In the genomic region with DNA sequence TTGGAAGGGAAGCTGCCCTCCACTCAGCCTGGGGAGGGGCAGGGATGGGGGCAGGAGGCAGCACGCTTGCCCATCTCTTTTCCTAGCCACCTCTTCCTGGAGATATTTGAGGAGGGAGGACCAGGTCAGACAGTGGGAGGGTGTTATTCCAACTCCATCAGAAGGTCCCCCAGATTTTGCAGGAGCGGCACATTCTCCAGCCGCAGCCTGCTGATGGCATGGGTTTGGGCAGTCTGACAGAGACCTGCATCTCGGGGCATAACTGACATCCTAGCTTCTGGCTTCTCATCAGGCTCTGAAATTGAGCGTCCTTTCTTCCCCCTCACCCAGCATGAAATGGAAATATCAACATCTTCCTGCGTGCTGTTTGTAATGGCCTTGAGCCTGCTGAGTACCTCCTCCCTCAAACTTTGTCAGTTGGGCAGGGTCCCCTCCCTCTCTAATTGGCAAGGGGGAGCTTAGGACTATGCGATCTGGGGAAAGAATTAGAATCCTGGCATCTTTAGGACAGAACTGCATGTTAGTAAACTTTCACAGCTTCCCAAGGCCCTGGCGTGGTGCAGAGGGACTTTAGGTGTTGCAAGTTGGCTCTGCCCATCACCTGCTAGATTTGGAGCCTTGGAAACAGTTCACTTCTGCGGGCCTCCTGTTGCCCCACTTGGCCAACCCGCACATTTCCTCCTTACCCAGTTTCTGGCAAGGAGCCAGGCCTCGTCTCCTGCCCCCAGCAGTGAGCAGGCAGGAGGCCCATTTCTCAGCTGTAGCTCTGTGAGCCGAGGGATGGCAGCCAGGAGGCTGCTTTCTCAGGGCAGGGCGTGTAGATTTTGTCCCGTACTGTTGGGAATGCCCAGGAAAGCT, we compare ENCODE assay signal across 9 cellular contexts. TPM values are rescaled to one million over a fixed set of nuclear protein-coding genes. Genes with fewer than 3 reads are reported as not detected.
DNase-seq lines count a peak whose midpoint lies in the region; ATAC-seq and TF ChIP-seq lines count a peak whose summit lies in the region.
"Had no signal": no experiment of that assay in that cellular context is flagged by ENCODE, and none has a peak within 500 bp of the region (broad histone marks: within the 10 kb centered on the region; RNA-seq: fewer than 3 reads in every experiment).

No MANE protein-coding gene starts in this region.

- H3K4me3 Mint-ChIP-seq in activated CD8-positive, alpha-beta T cell treated with anti-CD3 and anti-CD28 coated beads for 36 hours = peak overlapping the region; percentile 73

- no peak for TF ChIP-seq POLR2A in esophagus muscularis mucosa (IDR thresholded peaks at IDR 0.05; ENCODE audit: low read depth)
- no peak for TF ChIP-seq POLR2A in ovary (IDR thresholded peaks at IDR 0.05)

- TF ChIP-seq EP300 in esophagus muscularis mucosa (IDR thresholded peaks at IDR 0.05) (no peak), ovary (IDR thresholded peaks at IDR 0.05) (no peak)

- H3K27ac ChIP-seq in esophagus muscularis mucosa (replicated peaks in 1 of 4) = peak overlapping the region; percentile 68 to 81 (median 78)
- H3K27ac ChIP-seq in ovary = no peak overlapping the region
- H3K27ac ChIP-seq: SJSA1 had no signal

- H3K4me1 ChIP-seq in esophagus muscularis mucosa (peaks cover 52 to 79% (median 76%) of the 10 kb centered on the region in 4 donors), ovary (ENCODE audit: insufficient read depth) (peaks cover 7% of the 10 kb centered on the region)

- no peaks in the 10 kb centered on the region for H3K36me3 Mint-ChIP-seq in activated CD8-positive, alpha-beta T cell treated with anti-CD3 and anti-CD28 coated beads for 36 hours (ENCODE audit: low read depth)

- no peaks in the 10 kb centered on the region for H3K36me3 ChIP-seq in esophagus muscularis mucosa
- H3K36me3 ChIP-seq in ovary = no peaks in the 10 kb centered on the region

- POLR2A ChIA-PET in activated CD8-positive, alpha-beta T cell treated with anti-CD3 and anti-CD28 coated beads for 36 hours (lab: Charles Lee) = interaction anchor here (0.8 to 1.2 kb wide), 2 partner anchors 9 to 12 kb away, joined by 3 to 8 read pairs; no protein-coding TSS in a partner anchor

- no peak for TF ChIP-seq CTCF in activated CD8-positive, alpha-beta T cell treated with anti-CD3 and anti-CD28 coated beads for 36 hours (IDR thresholded peaks at IDR 0.05)
- TF ChIP-seq CTCF in esophagus muscularis mucosa (IDR thresholded peaks at IDR 0.05) (no peak), ovary (IDR thresholded peaks at IDR 0.05) (no peak)

- H3K9me3 Mint-ChIP-seq in activated CD8-positive, alpha-beta T cell treated with anti-CD3 and anti-CD28 coated beads for 36 hours = no peaks in the 10 kb centered on the region

- WGBS in esophagus muscularis mucosa = 25% methylated on average over 8 of the region's 14 CpGs
- 9 to 20% (median 17%) methylated on average over 14 of the region's 14 CpGs for WGBS in ovary, 3 donors

- peak; percentile 22 for ATAC-seq in activated CD8-positive, alpha-beta T cell treated with anti-CD3 and anti-CD28 coated beads for 36 hours
- ATAC-seq in HG02571 (IDR thresholded peaks at IDR 0.05; ENCODE audit: unreplicated experiment) (no peak), GM21786 (IDR thresholded peaks at IDR 0.05; ENCODE audit: unreplicated experiment) (no peak)

- no peaks in the 10 kb centered on the region for H3K27me3 Mint-ChIP-seq in activated CD8-positive, alpha-beta T cell treated with anti-CD3 and anti-CD28 coated beads for 36 hours

- DNase-seq in GF-D8 (lab: John Stamatoyannopoulos, UW) = peak; percentile 83
- DNase-seq in NCI-H1105 treated with DMSO at 0.1 percent for 48 hours (lab: John Stamatoyannopoulos, UW) = peak; percentile 38
- peak; percentile 76 for DNase-seq in activated CD8-positive, alpha-beta T cell treated with anti-CD3 and anti-CD28 coated beads for 36 hours
- no peak for DNase-seq in esophagus muscularis mucosa (ENCODE audit: extremely low spot score)
- DNase-seq in ovary = peak in 4 of 5 donors; percentile 39 to 59 (median 56)
- DNase-seq in activated CD4-positive, CD25-positive, alpha-beta regulatory T cell treated with anti-CD3 and anti-CD28 coated beads, Interleukin-2, amount 50 U/mL, for 72 hours = no peak

- H3K27me3 ChIP-seq in esophagus muscularis mucosa (no peaks in the 10 kb centered on the region), ovary (no peaks in the 10 kb centered on the region)
- H3K27me3 ChIP-seq: SJSA1 had no signal

- H3K4me3 ChIP-seq in esophagus muscularis mucosa = peak overlapping the region in 2 of 4 donors; percentile 75 to 80
- H3K4me3 ChIP-seq in ovary = no peak overlapping the region

- H3K9me3 ChIP-seq in esophagus muscularis mucosa (no peaks in the 10 kb centered on the region), ovary (no peaks in the 10 kb centered on the region)

- H3K4me1 Mint-ChIP-seq in activated CD8-positive, alpha-beta T cell treated with anti-CD3 and anti-CD28 coated beads for 36 hours (ENCODE audit: low read depth) = peaks cover 46% of the 10 kb centered on the region

- intact Hi-C loops in activated CD8-positive, alpha-beta T cell treated with anti-CD3 and anti-CD28 coated beads for 36 hours (cut with micrococcal nuclease) = no loop called here
- intact Hi-C loops in esophagus muscularis mucosa (cut with DNase I) (no loop called here), ovary (cut with DNase I) (no loop called here)

- CTCF ChIA-PET in activated CD8-positive, alpha-beta T cell treated with anti-CD3 and anti-CD28 coated beads for 36 hours (lab: Charles Lee) = interaction anchor here (0.9 to 4.0 kb wide), 11 partner anchors 9 to 190 kb away, joined by 3 to 18 read pairs (median 6); a partner anchor contains a TSS

- peak overlapping the region; percentile 56 for H3K27ac Mint-ChIP-seq in activated CD8-positive, alpha-beta T cell treated with anti-CD3 and anti-CD28 coated beads for 36 hours

RNA-seq across cellular contexts. Expression of a gene that starts 2.2 kb away (rescaled TPM):
- 10 to 100 TPM; 43.2 to 43.4 TPM for total RNA-seq in activated CD8-positive, alpha-beta T cell treated with anti-CD3 and anti-CD28 coated beads for 36 hours
- total RNA-seq in esophagus muscularis mucosa = 100 to 1,000 TPM in 2 of 4 donors, 10 to 100 TPM in 2; 84.0 to 145 (median 101) TPM
- 10 to 100 TPM; 52.3 to 85.4 (median 67.8) TPM for total RNA-seq in ovary
- polyA plus RNA-seq in ovary = 10 to 100 TPM; 67.4 to 96.2 TPM

RNA-seq across cellular contexts. Expression of a gene that starts 58.1 kb away (rescaled TPM):
- 1 to 10 TPM; 5.0 to 5.3 TPM for total RNA-seq in activated CD8-positive, alpha-beta T cell treated with anti-CD3 and anti-CD28 coated beads for 36 hours
- total RNA-seq in esophagus muscularis mucosa = under 1 TPM in 2 of 4 donors, not detected in 2; 0.29 to 0.42 TPM
- under 1 TPM in 2 of 7 donors, not detected in 5; 0.15 to 0.20 TPM for total RNA-seq in ovary
- under 1 TPM; 0.05 to 0.13 TPM for polyA plus RNA-seq in ovary

Comparison
In these comparisons a context has a peak if more than half of its experiments do, and no peak if none do; other contexts are left out.
1. DNase-seq: peak in GF-D8 (single experiment), NCI-H1105 treated with DMSO at 0.1 percent for 48 hours (single experiment), activated CD8-positive, alpha-beta T cell treated with anti-CD3 and anti-CD28 coated beads for 36 hours (single experiment) and ovary (4 of 5); none in esophagus muscularis mucosa (single experiment) and activated CD4-positive, CD25-positive, alpha-beta regulatory T cell treated with anti-CD3 and anti-CD28 coated beads, Interleukin-2, amount 50 U/mL, for 72 hours (single experiment).
2. H3K27ac ChIP-seq: peak in esophagus muscularis mucosa (4 of 4); none in ovary (0 of 2).
3. RNA of a gene that starts 58.1 kb away (total RNA-seq): 5.0 to 5.3 TPM in activated CD8-positive, alpha-beta T cell treated with anti-CD3 and anti-CD28 coated beads for 36 hours; 0.29 to 0.42 TPM in esophagus muscularis mucosa and 0.15 to 0.20 TPM in ovary; every median in the first group is over 4 times any median in the second.